ENCODE assay signal across 14 cellular contexts in genomic region chr16:1430759-1431496, GRCh38. TPM values are rescaled to one million over a fixed set of nuclear protein-coding genes. Genes with fewer than 3 reads are reported as not detected.
DNase-seq lines count a peak whose midpoint lies in the region; ATAC-seq, FAIRE-seq and TF ChIP-seq lines count a peak whose summit lies in the region.
"Had no signal": no experiment of that assay in that cellular context is flagged by ENCODE, and none has a peak within 500 bp of the region (broad histone marks: within the 10 kb centered on the region; RNA-seq: fewer than 3 reads in every experiment).

PERCC1 (plus strand) TSS chr16:1431078; CDS start chr16:1432594, 1,516 bp downstream.

- TF ChIP-seq RAD21 in HepG2 (CRISPR knock-in tag; IDR thresholded peaks at IDR 0.05), result peak; percentile 46; the same call in 1 of the 2 replicates

- DNase-seq in CD8-positive, alpha-beta T cell, result no peak
- DNase-seq in HuH-7.5 (ENCODE audit: low spot score) (peak; percentile 94), SJCRH30 (peak; percentile 94 to 95), HepG2 (ENCODE audit: low spot score) (peak; percentile 87), AG08395 (ENCODE audit: low spot score) (no peak), erythroblast (lab: John Stamatoyannopoulos, UW) (no peak), occipital lobe (lab: John Stamatoyannopoulos, UW) (no peak)
- no peak for DNase-seq in activated CD8-positive, alpha-beta memory T cell treated with anti-CD3 and anti-CD28 coated beads, Interleukin-2, amount 50 U/mL, for 4 hours
- DNase-seq: gastrocnemius medialis, HFFc6, NCI-H524 treated with DMSO at 0.1 percent for 48 hours had no signal

- H2AFZ ChIP-seq in HepG2 (ENCODE audit: low read length), result no peak within 1 kb of the TSS

- BruUV-seq in HepG2 (replicated peaks; lab: Mats Ljungman, UMichigan), result no TSS peak

- H3K4me3 Mint-ChIP-seq in CD8-positive, alpha-beta T cell, result peak within 1 kb of the TSS; percentile 65
- H3K4me3 Mint-ChIP-seq: HFFc6 had no signal

- no peaks in the 10 kb centered on the region for H3K9me3 Mint-ChIP-seq in CD8-positive, alpha-beta T cell
- H3K9me3 Mint-ChIP-seq: HFFc6 had no signal

- TF ChIP-seq POLR2A in HepG2 (IDR thresholded peaks at IDR 0.05; ENCODE audit: insufficient read depth in 1 of 2, low read depth in 2 of 2, low read length in 2 of 2) (peak in 1 of 2 experiments; percentile 66; a peak in 2 of 4 replicates), erythroblast (IDR thresholded peaks at IDR 0.05; ENCODE audit: low read length) (no peak)

- peaks cover 7% of the 10 kb centered on the region for H3K4me1 ChIP-seq in CD8-positive, alpha-beta T cell (ENCODE audit: insufficient read depth, low read length)
- H3K4me1 ChIP-seq in SJCRH30, result peaks cover 51% of the 10 kb centered on the region
- H3K4me1 ChIP-seq in HepG2 (ENCODE audit: insufficient read depth, low read length), result peaks cover 55% of the 10 kb centered on the region
- H3K4me1 ChIP-seq: gastrocnemius medialis had no signal

- H3K9ac ChIP-seq in HepG2 (ENCODE audit: insufficient read depth, low read depth, low read length), result peak within 1 kb of the TSS; percentile 61

- peak within 1 kb of the TSS; percentile 95 for H3K4me2 ChIP-seq in HepG2 (ENCODE audit: low read depth, low read length)

- H3K9me3 ChIP-seq in CD8-positive, alpha-beta T cell (ENCODE audit: low read length), result no peaks in the 10 kb centered on the region
- H3K9me3 ChIP-seq in SJCRH30 (replicated peaks), result no peaks in the 10 kb centered on the region
- H3K9me3 ChIP-seq in HepG2 (ENCODE audit: low read length), result no peaks in the 10 kb centered on the region
- H3K9me3 ChIP-seq: gastrocnemius medialis had no signal

- in situ Hi-C loops in HepG2 (cut with HindIII; ENCODE audit: extremely low pct_ligation_motif_present, low pct_unique_long_range_greater_than_20kb), result no loop called here

- FAIRE-seq in HepG2 (lab: Jason Lieb, UNC), result peak; percentile 77

- no peaks in the 10 kb centered on the region for H3K27me3 Mint-ChIP-seq in CD8-positive, alpha-beta T cell (ENCODE audit: low read depth)

- peak in 1 of 2 experiments; percentile 65; a peak in 1 of 4 replicates for TF ChIP-seq EP300 in HepG2 (IDR thresholded peaks at IDR 0.05; ENCODE audit: low read depth in 2 of 2, low read length in 2 of 2)
- peak; percentile 10; the same call in 1 of the 2 replicates for TF ChIP-seq EP300 in HepG2 (CRISPR knock-in tag; IDR thresholded peaks at IDR 0.05; ENCODE audit: borderline replicate concordance)

- no peaks in the 10 kb centered on the region for H4K20me1 ChIP-seq in HepG2 (ENCODE audit: insufficient read depth, low read length)

- intact Hi-C loops in CD8-positive, alpha-beta T cell (cut with DNase I, micrococcal nuclease), result no loop called here
- intact Hi-C loops in HepG2 (cut with micrococcal nuclease; ENCODE audit: unreplicated experiment), result loop anchor here (2.0 kb wide), 1 partner anchor 44 kb away; the partner anchor contains the start of gene CLCN7

- no peaks in the 10 kb centered on the region for H3K27me3 ChIP-seq in CD8-positive, alpha-beta T cell (ENCODE audit: insufficient read depth, low read length)
- H3K27me3 ChIP-seq in SJCRH30, result no peaks in the 10 kb centered on the region
- H3K27me3 ChIP-seq in HepG2 (ENCODE audit: control insufficient read depth in 1 of 2, insufficient read depth in 2 of 2, low read length in 2 of 2), result peaks cover 10 to 41% of the 10 kb centered on the region in 2 experiments
- H3K27me3 ChIP-seq: gastrocnemius medialis had no signal

- H3K27ac Mint-ChIP-seq in CD8-positive, alpha-beta T cell, result peak within 1 kb of the TSS; percentile 72
- H3K27ac Mint-ChIP-seq: HFFc6 had no signal

- TF ChIP-seq CTCF in CD8-positive, alpha-beta T cell (IDR thresholded peaks at IDR 0.05), result no peak
- peak; percentile 64 for TF ChIP-seq CTCF in HepG2 (CRISPR knock-in tag; IDR thresholded peaks at IDR 0.05)

- peak within 1 kb of the TSS; percentile 42 for H3K27ac ChIP-seq in CD8-positive, alpha-beta T cell (ENCODE audit: low read depth, low read length)
- H3K27ac ChIP-seq in SJCRH30, result peak within 1 kb of the TSS; percentile 99
- H3K27ac ChIP-seq in HepG2 (ENCODE audit: extremely low read length, insufficient read depth, low read length), result no peak within 1 kb of the TSS

- H3K36me3 Mint-ChIP-seq in CD8-positive, alpha-beta T cell, result no peaks in the 10 kb centered on the region

- CTCF ChIA-PET in CD8-positive, alpha-beta T cell (lab: Charles Lee), result interaction anchor here (1.2 kb wide), 1 partner anchor 95 kb away, joined by 3 read pairs; no protein-coding TSS in a partner anchor
- CTCF ChIA-PET in HepG2 (lab: Yijun Ruan, JAX; ENCODE audit: low intra/inter-chr PET ratio, low total read pairs), result no interaction called here

- WGBS in HepG2 (ENCODE audit: low lambda C conversion rate), result 0% methylated on average over 6 of the region's 35 CpGs

- POLR2A ChIA-PET in CD8-positive, alpha-beta T cell (lab: Charles Lee), result interaction anchor here (1.0 kb wide), 1 partner anchor 10 kb away, joined by 3 read pairs; the partner anchor contains the start of gene UQCC4
- POLR2A ChIA-PET in HepG2 (lab: Yijun Ruan, JAX), result interaction anchor here (1.7 to 3.1 kb wide), 2 partner anchors 10 kb away, joined by 6 to 47 read pairs; partner anchors contain the start of gene UQCC4

- H3K4me3 ChIP-seq in CD8-positive, alpha-beta T cell (ENCODE audit: low read depth, low read length), result peak within 1 kb of the TSS; percentile 48
- H3K4me3 ChIP-seq in SJCRH30 (peak within 1 kb of the TSS; percentile 70), HepG2 (replicated peaks in 1 of 3; ENCODE audit: insufficient read depth in 1 of 3, low read depth in 2 of 3, low read length in 3 of 3) (peak within 1 kb of the TSS; percentile 45 to 72 (median 48))

- no peaks in the 10 kb centered on the region for H3K79me2 ChIP-seq in HepG2 (ENCODE audit: insufficient read depth, low read length)

- no peaks in the 10 kb centered on the region for H3K4me1 Mint-ChIP-seq in CD8-positive, alpha-beta T cell (ENCODE audit: low read depth)

- ATAC-seq in CD8-positive, alpha-beta T cell, result no peak
- peak; percentile 79 for ATAC-seq in HepG2
- ATAC-seq: gastrocnemius medialis had no signal

- H3K36me3 ChIP-seq in CD8-positive, alpha-beta T cell (ENCODE audit: insufficient read depth, low read length), result no peaks in the 10 kb centered on the region
- H3K36me3 ChIP-seq in SJCRH30 (peaks cover 16% of the 10 kb centered on the region), HepG2 (replicated peaks in 1 of 2; ENCODE audit: control insufficient read depth in 1 of 2, insufficient read depth in 2 of 2, low read length in 2 of 2) (no peaks in the 10 kb centered on the region)
- H3K36me3 ChIP-seq: gastrocnemius medialis had no signal

TF ChIP-seq in HepG2, 621 proteins besides CTCF, POLR2A, EP300 and RAD21 (continues in another document):
- no peak for TF ChIP-seq FOXA1 (IDR thresholded peaks at IDR 0.05)
- TF ChIP-seq FOXA1 (CRISPR knock-in tag; IDR thresholded peaks at IDR 0.05), result peak; percentile 92
- TF ChIP-seq FOXP4 (CRISPR knock-in tag; IDR thresholded peaks at IDR 0.05), result peak; percentile 70

RNA-seq across cellular contexts. Expression of gene PERCC1, which starts in this region (rescaled TPM):
- total RNA-seq in CD8-positive, alpha-beta T cell, result 1 to 10 TPM in 1 of 2 experiments, under 1 TPM in 1; 0.75 to 1.2 TPM
- total RNA-seq in SJCRH30 (2014; rRNA removed; shearing (Covaris generic)), result 111 and 114 TPM in 2 replicates
- total RNA-seq in HepG2 (2016; rRNA removed; fragmentation: Illumina TruSeq; extraction: Trizol), result 0.15 TPM in 1 of 2 replicates, not detected in the other
- total RNA-seq in HepG2 (2016; cell fraction: cytosol; rRNA removed; fragmentation: Illumina TruSeq; extraction: Trizol; ENCODE audit: low read depth), result not detected in 2 replicates
- 0.13 TPM in 1 of 2 replicates, not detected in the other for total RNA-seq in HepG2 (2016; cell fraction: insoluble cytoplasmic fraction; rRNA removed; fragmentation: Illumina TruSeq; extraction: Trizol)
- not detected in 2 replicates for total RNA-seq in HepG2 (2016; cell fraction: membrane; rRNA removed; fragmentation: Illumina TruSeq; extraction: Trizol)
- not detected in 2 replicates for total RNA-seq in HepG2 (2016; cell fraction: nucleus; rRNA removed; fragmentation: Illumina TruSeq; extraction: Trizol)
- polyA plus RNA-seq in HepG2 (2011; rRNA removed), result not detected in 2 replicates
- not detected in 2 replicates for polyA plus RNA-seq in HepG2 (2011; cell fraction: cytosol; rRNA removed)
- not detected in 2 replicates for polyA plus RNA-seq in HepG2 (2011; cell fraction: nucleus; rRNA removed)
- not detected in 2 replicates for polyA plus RNA-seq in HepG2 (2012)
- polyA plus RNA-seq in HepG2 (2016; cell fraction: cytosol; fragmentation: Illumina TruSeq; extraction: Trizol; ENCODE audit: low read depth), result not detected in 2 replicates
- not detected in 2 replicates for polyA plus RNA-seq in HepG2 (2016; cell fraction: insoluble cytoplasmic fraction; fragmentation: Illumina TruSeq; extraction: Trizol; ENCODE audit: low read depth)
- not detected in 2 replicates for polyA plus RNA-seq in HepG2 (2016; cell fraction: membrane; fragmentation: Illumina TruSeq; extraction: Trizol; ENCODE audit: low read depth)
- polyA plus RNA-seq in HepG2 (2016; cell fraction: nucleus; fragmentation: Illumina TruSeq; extraction: Trizol; ENCODE audit: insufficient read depth, low read depth), result not detected in 2 replicates
- not detected in 2 replicates for polyA minus RNA-seq in HepG2 (2011; rRNA and poly(A)+ RNA removed; ENCODE audit: low replicate concordance)
- not detected in 2 replicates for polyA minus RNA-seq in HepG2 (2011; cell fraction: cytosol; rRNA and poly(A)+ RNA removed)
- not detected in 2 replicates for polyA minus RNA-seq in HepG2 (2011; cell fraction: nucleus; rRNA and poly(A)+ RNA removed)
- total RNA-seq in occipital lobe, result not detected
- total RNA-seq: chondrocyte; gastrocnemius medialis; HFFc6; subcutaneous adipose tissue; T-helper 2 cell treated with Interferon-gamma antibody and Interleukin-4, amounts not matched to agents 100 ng/mL and 5 ng/mL, for 36 hours had no signal

Comparison
In these comparisons a context has a peak if more than half of its experiments do, and no peak if none do; other contexts are left out.
1. RNA of gene PERCC1 (total RNA-seq): 111 to 114 TPM in SJCRH30; 0.75 to 1.2 TPM in CD8-positive, alpha-beta T cell, 0.13 to 0.15 TPM in HepG2 and not detected in occipital lobe (single experiment); every median in the first group is over 10 times any median in the second.
2. Peak in DNase-seq, ATAC-seq, H3K4me3 ChIP-seq, H3K9ac ChIP-seq and H3K4me2 ChIP-seq in HepG2; RNA of the gene not detected or under 1 TPM.
3. DNase-seq: peak in HuH-7.5 (single experiment) and SJCRH30 (2 of 2); none in CD8-positive, alpha-beta T cell (0 of 7), activated CD8-positive, alpha-beta memory T cell treated with anti-CD3 and anti-CD28 coated beads, Interleukin-2, amount 50 U/mL, for 4 hours (single experiment), AG08395 (single experiment), erythroblast (0 of 2) and occipital lobe (single experiment).
4. Peak in every context shown above with its lines, with median percentiles within 50 percentile points of each other: H3K4me3 ChIP-seq.